16 cellular contexts compared by ENCODE assay signal in the genomic region with DNA sequence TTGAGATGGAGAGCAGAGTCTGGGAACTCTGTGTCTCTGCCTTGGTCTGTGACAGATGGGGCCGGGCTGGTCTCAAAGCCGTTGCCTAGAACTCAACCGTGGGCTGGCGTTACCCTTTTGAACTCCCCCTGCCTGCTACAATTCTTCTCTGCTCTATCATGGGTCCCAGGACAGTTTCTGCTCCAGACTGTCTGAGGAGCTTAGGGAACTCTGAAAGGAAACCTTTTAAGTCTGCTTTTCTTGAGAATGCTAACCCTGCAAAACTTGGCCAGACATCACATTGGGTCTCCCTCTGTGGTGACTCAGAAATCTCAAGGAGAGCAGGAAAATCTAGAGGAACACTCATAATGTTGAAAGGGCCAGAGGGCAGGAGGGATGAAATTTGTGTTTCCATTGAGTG.
A peak's percentile ranks its signal among the peaks of the same experiment; 100 is the strongest.
DNase-seq lines count a peak whose midpoint lies in the region; ATAC-seq, FAIRE-seq and TF ChIP-seq lines count a peak whose summit lies in the region.
"Had no signal": no experiment of that assay in that cellular context is flagged by ENCODE, and none has a peak within 500 bp of the region (broad histone marks: within the 10 kb centered on the region; RNA-seq: fewer than 3 reads in every experiment).

No MANE protein-coding gene starts in this region.

- peak overlapping the region; percentile 2; the same call in 1 of the 2 replicates for H2BK20ac ChIP-seq in IMR-90 (ENCODE audit: low read depth, low read length)

- H2BK15ac ChIP-seq in IMR-90 (ENCODE audit: low read depth, low read length): no peak overlapping the region; the same call in 2 of the 3 replicates

- H3K4me1 Mint-ChIP-seq in activated T-cell treated with anti-CD3 and anti-CD28 coated beads, Interleukin-2, amount 50 U/mL, for 4 hours (ENCODE audit: low read depth): no peaks in the 10 kb centered on the region
- H3K4me1 Mint-ChIP-seq: activated T-helper 17 cell treated with anti-CD3 and anti-CD28 coated beads, Interleukin-2, amount 50 U/mL, for 72 hours; immature natural killer cell had no signal

- no peak for ATAC-seq in IMR-90 (ENCODE audit: low read depth)
- ATAC-seq in gastrocnemius medialis: no peak
- no peak for ATAC-seq in GM19455 (IDR thresholded peaks at IDR 0.05; ENCODE audit: unreplicated experiment)
- ATAC-seq in activated T-cell treated with anti-CD3 and anti-CD28 coated beads, Interleukin-2, amount 50 U/mL, for 4 hours: no peak
- ATAC-seq: activated T-helper 17 cell treated with anti-CD3 and anti-CD28 coated beads, Interleukin-2, amount 50 U/mL, for 72 hours; CD8-positive, alpha-beta T cell had no signal

- H3K9ac ChIP-seq in IMR-90 (ENCODE audit: low read depth, low read length) (no peak overlapping the region), skeletal muscle tissue (ENCODE audit: low read depth in 1 of 3, low read length in 3 of 3) (no peak overlapping the region)

- H3K4me3 Mint-ChIP-seq in activated T-cell treated with anti-CD3 and anti-CD28 coated beads, Interleukin-2, amount 50 U/mL, for 4 hours: no peak overlapping the region
- H3K4me3 Mint-ChIP-seq: activated T-helper 17 cell treated with anti-CD3 and anti-CD28 coated beads, Interleukin-2, amount 50 U/mL, for 72 hours; CD8-positive, alpha-beta T cell; immature natural killer cell had no signal

- H3K27me3 ChIP-seq in IMR-90 (ENCODE audit: control insufficient read depth, insufficient read depth, low read length) (no peaks in the 10 kb centered on the region), bronchial epithelial cell (ENCODE audit: control insufficient read depth, insufficient read depth, low read length) (no peaks in the 10 kb centered on the region), right atrium auricular region (no peaks in the 10 kb centered on the region), skeletal muscle tissue (ENCODE audit: control insufficient read depth in 3 of 3, insufficient read depth in 3 of 3, low read length in 3 of 3) (no peaks in the 10 kb centered on the region), gastrocnemius medialis (no peaks in the 10 kb centered on the region)

- H4K20me1 ChIP-seq in IMR-90 (ENCODE audit: insufficient read depth, low read length): no peaks in the 10 kb centered on the region

- no peak overlapping the region for H3K23ac ChIP-seq in IMR-90 (ENCODE audit: low read depth, low read length)

- peak overlapping the region; percentile 8 for H3K18ac ChIP-seq in IMR-90 (ENCODE audit: low read depth, low read length)

- H3K4me2 ChIP-seq in IMR-90 (ENCODE audit: low read depth, low read length): no peak overlapping the region

- CTCF ChIA-PET in IMR-90 (lab: Yijun Ruan, JAX): no interaction called here

- TF ChIP-seq CTCF in IMR-90 (conservative IDR thresholded peaks at IDR 0.05; ENCODE audit: low read depth, low read length) (no peak), bronchial epithelial cell (IDR thresholded peaks at IDR 0.05; ENCODE audit: insufficient read depth, low read length, severe bottlenecking) (no peak), right atrium auricular region (IDR thresholded peaks at IDR 0.05) (no peak), gastrocnemius medialis (IDR thresholded peaks at IDR 0.05 in 4 of 5, conservative IDR thresholded peaks at IDR 0.05 in 1 of 5) (no peak)

- H4K91ac ChIP-seq in IMR-90 (ENCODE audit: insufficient read depth, low read depth, low read length): peak overlapping the region; percentile 14; the same call in 1 of the 2 replicates

- H2AK9ac ChIP-seq in IMR-90 (replicated peaks; ENCODE audit: low read depth, low read length, poor library complexity): no peak overlapping the region

- intact Hi-C loops in IMR-90 (cut with micrococcal nuclease): no loop called here
- intact Hi-C loops in gastrocnemius medialis (cut with DNase I; ENCODE audit: low total_unique reads): no loop called here

- in situ Hi-C loops in IMR-90 (cut with MboI; ENCODE audit: low sequenced_read_pairs): no loop called here
- in situ Hi-C loops in gastrocnemius medialis (cut with MboI; ENCODE audit: low sequenced_read_pairs in 4 of 4): no loop called here

- POLR2A ChIA-PET in IMR-90 (lab: Charles Lee; ENCODE audit: unreplicated experiment): no interaction called here

- peak overlapping the region; percentile 12 for H2AFZ ChIP-seq in IMR-90 (replicated peaks; ENCODE audit: low read length, poor library complexity)

- no peak overlapping the region; a peak in 1 of 4 replicates for H4K8ac ChIP-seq in IMR-90 (ENCODE audit: low read depth in 2 of 2, low read length in 2 of 2)

- no peak overlapping the region for H2BK5ac ChIP-seq in IMR-90 (ENCODE audit: low read depth, low read length, poor library complexity, severe bottlenecking)

- 0 out of 2 replicates have a peak overlapping the region, but pooled peaks have one; percentile 29 for H2AK5ac ChIP-seq in IMR-90 (ENCODE audit: low read depth, low read length)

- TF ChIP-seq RAD21 in IMR-90 (IDR thresholded peaks at IDR 0.05; ENCODE audit: low read length): no peak

- 0 out of 2 replicates have a peak overlapping the region, but pooled peaks have one; percentile 29 for H3K14ac ChIP-seq in IMR-90 (replicated peaks; ENCODE audit: low read depth, low read length)

- peaks cover 9% of the 10 kb centered on the region for H3K27me3 Mint-ChIP-seq in activated T-cell treated with anti-CD3 and anti-CD28 coated beads, Interleukin-2, amount 50 U/mL, for 4 hours (ENCODE audit: low read depth)

- TF ChIP-seq POLR2A in IMR-90 (IDR thresholded peaks at IDR 0.05; ENCODE audit: low read depth, low read length): no peak
- TF ChIP-seq POLR2A in gastrocnemius medialis (IDR thresholded peaks at IDR 0.05): no peak

- H2BK120ac ChIP-seq in IMR-90 (ENCODE audit: low read depth, low read length): peak overlapping the region; percentile 25; the same call in 1 of the 2 replicates

- H3K4me3 ChIP-seq in IMR-90 (ENCODE audit: insufficient read depth, low read depth, low read length) (no peak overlapping the region), bronchial epithelial cell (ENCODE audit: low read depth, low read length) (no peak overlapping the region), right atrium auricular region (no peak overlapping the region), skeletal muscle tissue (ENCODE audit: low read length in 3 of 3) (no peak overlapping the region), gastrocnemius medialis (no peak overlapping the region)

- dilution Hi-C loops in IMR-90 (cut with HindIII; ENCODE audit: low sequenced_read_pairs, unreplicated experiment): no loop called here

- H3K27ac ChIP-seq in IMR-90 (ENCODE audit: insufficient read depth, low read length): no peak overlapping the region
- H3K27ac ChIP-seq in right atrium auricular region: peak overlapping the region; percentile 46 to 65
- H3K27ac ChIP-seq in skeletal muscle tissue (ENCODE audit: low read depth, low read length): peak overlapping the region; percentile 16
- peak overlapping the region in 1 of 4 donors; percentile 11 for H3K27ac ChIP-seq in gastrocnemius medialis
- H3K27ac ChIP-seq: HL-60 had no signal

- no CpG with 5 or more reads among the region's 4 CpGs for WGBS in IMR-90 (ENCODE audit: extremely low coverage in 2 of 2, insufficient read length in 1 of 2), 2 experiments

- no peaks in the 10 kb centered on the region for H3K79me1 ChIP-seq in IMR-90 (ENCODE audit: low read depth in 1 of 2, low read length in 2 of 2)

- H3K56ac ChIP-seq in IMR-90 (ENCODE audit: extremely low read depth, insufficient read depth, low read length): no peak overlapping the region

- DNase-seq in IMR-90: peak; percentile 80
- peak; percentile 58 for DNase-seq in bronchial epithelial cell (ENCODE audit: low read depth)
- DNase-seq in right atrium auricular region (ENCODE audit: low spot score): no peak
- no peak for DNase-seq in gastrocnemius medialis
- no peak for DNase-seq in T-helper 9 cell
- DNase-seq in activated T-cell treated with anti-CD3 and anti-CD28 coated beads, Interleukin-2, amount 50 U/mL, for 4 hours: no peak
- DNase-seq: activated CD4-positive, CD25-positive, alpha-beta regulatory T cell treated with anti-CD3 and anti-CD28 coated beads, Interleukin-2, amount 50 U/mL, for 72 hours; CD8-positive, alpha-beta T cell; immature natural killer cell; NCI-H1048; NCI-H82 had no signal

- no TSS peak for BruUV-seq in IMR-90 (replicated peaks; lab: Mats Ljungman, UMichigan)

- H3K36me3 Mint-ChIP-seq in activated T-cell treated with anti-CD3 and anti-CD28 coated beads, Interleukin-2, amount 50 U/mL, for 4 hours (ENCODE audit: insufficient read depth): no peaks in the 10 kb centered on the region
- H3K36me3 Mint-ChIP-seq: CD8-positive, alpha-beta T cell; immature natural killer cell had no signal

- H3K36me3 ChIP-seq in IMR-90 (ENCODE audit: control insufficient read depth, insufficient read depth, low read length): no peaks in the 10 kb centered on the region
- H3K36me3 ChIP-seq in bronchial epithelial cell (ENCODE audit: control insufficient read depth, insufficient read depth, low read length): no peaks in the 10 kb centered on the region
- no peaks in the 10 kb centered on the region for H3K36me3 ChIP-seq in right atrium auricular region
- no peaks in the 10 kb centered on the region for H3K36me3 ChIP-seq in skeletal muscle tissue (ENCODE audit: control insufficient read depth in 3 of 3, insufficient read depth in 3 of 3, low read length in 3 of 3)
- no peaks in the 10 kb centered on the region for H3K36me3 ChIP-seq in gastrocnemius medialis

- peaks cover 24% of the 10 kb centered on the region for H3K4me1 ChIP-seq in IMR-90 (ENCODE audit: control insufficient read depth, insufficient read depth, low read length)
- peaks cover 0 to 59% of the 10 kb centered on the region in 2 donors for H3K4me1 ChIP-seq in right atrium auricular region
- peaks cover 10 to 23% (median 13%) of the 10 kb centered on the region in 3 donors for H3K4me1 ChIP-seq in skeletal muscle tissue (ENCODE audit: control insufficient read depth in 3 of 3, insufficient read depth in 3 of 3, low read length in 3 of 3)
- peaks cover 3 to 13% of the 10 kb centered on the region in 2 donors for H3K4me1 ChIP-seq in gastrocnemius medialis

- peaks cover 12% of the 10 kb centered on the region for H3K9me1 ChIP-seq in IMR-90 (ENCODE audit: insufficient read depth, low read length)

- H4K5ac ChIP-seq in IMR-90 (ENCODE audit: low read depth, low read length): peak overlapping the region; percentile 4; the same call in 1 of the 2 replicates

- H3K9me3 ChIP-seq in IMR-90 (ENCODE audit: control insufficient read depth, insufficient read depth, low read length): no peaks in the 10 kb centered on the region
- no peaks in the 10 kb centered on the region for H3K9me3 ChIP-seq in right atrium auricular region
- no peaks in the 10 kb centered on the region for H3K9me3 ChIP-seq in skeletal muscle tissue (ENCODE audit: control insufficient read depth in 3 of 3, low read length in 3 of 3)
- no peaks in the 10 kb centered on the region for H3K9me3 ChIP-seq in gastrocnemius medialis

- no peak for FAIRE-seq in bronchial epithelial cell (lab: Jason Lieb, UNC)

- H3K9me3 Mint-ChIP-seq in activated T-cell treated with anti-CD3 and anti-CD28 coated beads, Interleukin-2, amount 50 U/mL, for 4 hours: no peaks in the 10 kb centered on the region
- H3K9me3 Mint-ChIP-seq: activated T-helper 17 cell treated with anti-CD3 and anti-CD28 coated beads, Interleukin-2, amount 50 U/mL, for 72 hours; CD8-positive, alpha-beta T cell; immature natural killer cell; neural crest cell had no signal

- peak overlapping the region; percentile 17; the same call in 1 of the 2 replicates for H3K4ac ChIP-seq in IMR-90 (ENCODE audit: low read depth, low read length)

Comparison
In these comparisons a context has a peak if more than half of its experiments do, and no peak if none do; other contexts are left out.
1. DNase-seq: peak in IMR-90 (single experiment) and bronchial epithelial cell (single experiment); none in right atrium auricular region (single experiment), gastrocnemius medialis (0 of 2), T-helper 9 cell (single experiment) and activated T-cell treated with anti-CD3 and anti-CD28 coated beads, Interleukin-2, amount 50 U/mL, for 4 hours (single experiment).